ENCODE assay signal across 9 cellular contexts in genomic region chr11:102914238-102915043, GRCh38. TPM values are rescaled to one million over a fixed set of nuclear protein-coding genes. Genes with fewer than 3 reads are reported as not detected.
DNase-seq lines count a peak whose midpoint lies in the region; ATAC-seq, FAIRE-seq and TF ChIP-seq lines count a peak whose summit lies in the region.
"Had no signal": no experiment of that assay in that cellular context is flagged by ENCODE, and none has a peak within 500 bp of the region (broad histone marks: within the 10 kb centered on the region; RNA-seq: fewer than 3 reads in every experiment).

No MANE protein-coding gene starts in this region.

- H3F3A ChIP-seq in neural progenitor cell (ENCODE audit: low read depth), result peaks cover 27% of the 10 kb centered on the region

- TF ChIP-seq RAD21 in A549 (conservative IDR thresholded peaks at IDR 0.05 in 1 of 2, IDR thresholded peaks at IDR 0.05 in 1 of 2), result peak; percentile 42 to 47; a peak in 3 of 5 replicates

- POLR2A ChIA-PET in A549 (lab: Yijun Ruan, JAX), result no interaction called here
- POLR2A ChIA-PET in CD8-positive, alpha-beta memory T cell (lab: Charles Lee), result no interaction called here

- no peaks in the 10 kb centered on the region for H3K79me2 ChIP-seq in neural progenitor cell (ENCODE audit: low read depth)

- TF ChIP-seq CTCF in A549 (IDR thresholded peaks at IDR 0.05) (peak; percentile 47), GM12864 (IDR thresholded peaks at IDR 0.05; ENCODE audit: low read depth, low read length, missing control alignments) (peak; percentile 49), endothelial cell (IDR thresholded peaks at IDR 0.05; ENCODE audit: unreplicated experiment) (peak; percentile 59), neural progenitor cell (IDR thresholded peaks at IDR 0.05) (peak; percentile 70), vagina (IDR thresholded peaks at IDR 0.05) (peak in 1 of 3 experiments; percentile 38)

- H3K4me3 ChIP-seq in A549 (no peak overlapping the region), GM12864 (ENCODE audit: low read depth, low read length) (no peak overlapping the region), neural progenitor cell (no peak overlapping the region), vagina (no peak overlapping the region)
- H3K4me3 ChIP-seq in CD8-positive, alpha-beta memory T cell (ENCODE audit: low read length), result no peak overlapping the region

- H3K9me3 ChIP-seq in A549, result no peaks in the 10 kb centered on the region
- no peaks in the 10 kb centered on the region for H3K9me3 ChIP-seq in neural progenitor cell (ENCODE audit: low read depth)
- no peaks in the 10 kb centered on the region for H3K9me3 ChIP-seq in CD8-positive, alpha-beta memory T cell (ENCODE audit: low read length)
- H3K9me3 ChIP-seq in vagina, result no peaks in the 10 kb centered on the region

- TF ChIP-seq POLR2A in A549 (IDR thresholded peaks at IDR 0.05; ENCODE audit: low read length) (no peak), vagina (IDR thresholded peaks at IDR 0.05) (no peak)

- FAIRE-seq in A549 (lab: Jason Lieb, UNC), result no peak

- 31% methylated on average over 3 of the region's 3 CpGs for WGBS in A549 (ENCODE audit: missing lambda C conversion rate)

- H3K9ac ChIP-seq in neural progenitor cell, result no peak overlapping the region

- no peaks in the 10 kb centered on the region for H3K27me3 ChIP-seq in neural progenitor cell
- H3K27me3 ChIP-seq in CD8-positive, alpha-beta memory T cell (ENCODE audit: insufficient read depth, low read length, poor library complexity, severe bottlenecking), result no peaks in the 10 kb centered on the region
- H3K27me3 ChIP-seq in vagina, result no peaks in the 10 kb centered on the region

- H3K27ac ChIP-seq in A549 (no peak overlapping the region), neural progenitor cell (no peak overlapping the region), vagina (no peak overlapping the region)
- no peak overlapping the region for H3K27ac ChIP-seq in CD8-positive, alpha-beta memory T cell (ENCODE audit: low read depth, low read length)

- peak; percentile 18 to 23 for DNase-seq in A549 (ENCODE audit: low read depth in 1 of 2, low spot score in 1 of 2)
- DNase-seq in GM12864 (ENCODE audit: low read depth), result no peak
- DNase-seq in MV-4-11 (lab: John Stamatoyannopoulos, UW), result peak; percentile 8
- DNase-seq in endothelial cell (ENCODE audit: low spot score), result peak; percentile 21
- peak; percentile 51 for DNase-seq in neural progenitor cell (ENCODE audit: low spot score)
- no peak for DNase-seq in CD8-positive, alpha-beta memory T cell
- no peak for DNase-seq in vagina (ENCODE audit: extremely low spot score in 2 of 2)

- no peaks in the 10 kb centered on the region for H3K9me3 Mint-ChIP-seq in endothelial cell (ENCODE audit: unreplicated experiment)
- no peaks in the 10 kb centered on the region for H3K9me3 Mint-ChIP-seq in neural progenitor cell
- peaks cover 0 to under 1% (median 0%) of the 10 kb centered on the region in 5 donors for H3K9me3 Mint-ChIP-seq in CD8-positive, alpha-beta memory T cell
- H3K9me3 Mint-ChIP-seq: stimulated activated naive CD8-positive, alpha-beta T cell treated with anti-CD3 and anti-CD28 coated beads, Interleukin-15, Interleukin-2, amounts not matched to agents 100 ng/mL and 50 ng/mL, for 24 hours had no signal

- H3K4me3 Mint-ChIP-seq in endothelial cell (ENCODE audit: unreplicated experiment) (no peak overlapping the region), neural progenitor cell (no peak overlapping the region)
- no peak overlapping the region for H3K4me3 Mint-ChIP-seq in CD8-positive, alpha-beta memory T cell
- H3K4me3 Mint-ChIP-seq: stimulated activated naive CD8-positive, alpha-beta T cell treated with anti-CD3 and anti-CD28 coated beads, Interleukin-15, Interleukin-2, amounts not matched to agents 100 ng/mL and 50 ng/mL, for 24 hours had no signal

- no peaks in the 10 kb centered on the region for H3K36me3 Mint-ChIP-seq in endothelial cell (ENCODE audit: low read depth, unreplicated experiment)
- no peaks in the 10 kb centered on the region for H3K36me3 Mint-ChIP-seq in neural progenitor cell
- H3K36me3 Mint-ChIP-seq in CD8-positive, alpha-beta memory T cell, result peaks cover 0 to under 1% (median 0%) of the 10 kb centered on the region in 3 donors

- TF ChIP-seq EP300 in A549 (IDR thresholded peaks at IDR 0.05), result no peak

- ATAC-seq in A549, result peak; percentile 62 to 73; a peak in 5 of 6 replicates
- no peak for ATAC-seq in HG03196 (IDR thresholded peaks at IDR 0.05; ENCODE audit: unreplicated experiment)

- no peaks in the 10 kb centered on the region for H4K20me1 ChIP-seq in neural progenitor cell (ENCODE audit: low read depth)

- intact Hi-C loops in vagina (cut with DNase I), result no loop called here

- H3K4me1 Mint-ChIP-seq in endothelial cell (ENCODE audit: unreplicated experiment), result peaks cover 7% of the 10 kb centered on the region
- peaks cover 2% of the 10 kb centered on the region for H3K4me1 Mint-ChIP-seq in neural progenitor cell
- no peaks in the 10 kb centered on the region for H3K4me1 Mint-ChIP-seq in CD8-positive, alpha-beta memory T cell

- CTCF ChIA-PET in A549 (lab: Yijun Ruan, JAX), result interaction anchor here (0.6 to 2.5 kb wide), 18 partner anchors 8 to 181 kb away, joined by 3 to 14 read pairs (median 5); partner anchors contain the start of gene MMP10
- CTCF ChIA-PET in CD8-positive, alpha-beta memory T cell (lab: Charles Lee), result no interaction called here

- H3K27me3 Mint-ChIP-seq in endothelial cell (ENCODE audit: unreplicated experiment) (peaks cover 3% of the 10 kb centered on the region), neural progenitor cell (ENCODE audit: insufficient read depth, low read depth) (peaks cover 2% of the 10 kb centered on the region)
- peaks cover 7 to 9% of the 10 kb centered on the region in 2 donors for H3K27me3 Mint-ChIP-seq in CD8-positive, alpha-beta memory T cell

- no peaks in the 10 kb centered on the region for H3K4me1 ChIP-seq in A549
- H3K4me1 ChIP-seq in neural progenitor cell, result peaks cover 16% of the 10 kb centered on the region
- no peaks in the 10 kb centered on the region for H3K4me1 ChIP-seq in CD8-positive, alpha-beta memory T cell (ENCODE audit: insufficient read depth, low read length)
- no peaks in the 10 kb centered on the region for H3K4me1 ChIP-seq in vagina

- no peaks in the 10 kb centered on the region for H3K36me3 ChIP-seq in neural progenitor cell
- H3K36me3 ChIP-seq in CD8-positive, alpha-beta memory T cell (ENCODE audit: insufficient read depth, low read length), result no peaks in the 10 kb centered on the region
- no peaks in the 10 kb centered on the region for H3K36me3 ChIP-seq in vagina

- H3K4me2 ChIP-seq in A549 (no peak overlapping the region), neural progenitor cell (no peak overlapping the region)

- H3K27ac Mint-ChIP-seq in endothelial cell (ENCODE audit: unreplicated experiment) (no peak overlapping the region), neural progenitor cell (no peak overlapping the region)
- H3K27ac Mint-ChIP-seq in CD8-positive, alpha-beta memory T cell, result no peak overlapping the region
- H3K27ac Mint-ChIP-seq: stimulated activated naive CD8-positive, alpha-beta T cell treated with anti-CD3 and anti-CD28 coated beads, Interleukin-15, Interleukin-2, amounts not matched to agents 100 ng/mL and 50 ng/mL, for 24 hours had no signal

- peak overlapping the region; percentile 60 for H2AFZ ChIP-seq in neural progenitor cell (replicated peaks)

TF ChIP-seq in A549, 52 proteins besides CTCF, POLR2A, EP300 and RAD21:
- TF ChIP-seq ZNF302 (CRISPR knock-in tag; IDR thresholded peaks at IDR 0.05) (no peak), ESRRA (IDR thresholded peaks at IDR 0.05; ENCODE audit: borderline replicate concordance, low read length) (no peak), SMC3 (IDR thresholded peaks at IDR 0.05) (peak; percentile 51)
TF ChIP-seq in A549: peak in this region for 1.

RNA-seq across cellular contexts. Expression of gene MMP12, which starts 39.7 kb away (rescaled TPM):
- polyA plus RNA-seq in A549 (2011; rRNA removed) (not detected in 2 replicates), A549 (2017; fragmentation: RNase III; extraction: RNeasy Plus Mini Kit Qiagen cat#74134 plus additional on column Dnase treatment) (not detected in 3 replicates)
- not detected in 2 replicates for polyA plus RNA-seq in A549 (2012; cell fraction: cytosol; rRNA removed)
- polyA plus RNA-seq in A549 (2012; cell fraction: nucleus; rRNA removed), result not detected in 2 replicates
- not detected in 2 replicates for polyA minus RNA-seq in A549 (2011; rRNA and poly(A)+ RNA removed)
- total RNA-seq in endothelial cell (ENCODE audit: unreplicated experiment) (not detected), neural progenitor cell (ENCODE audit: low replicate concordance) (not detected in 2 replicates), vagina (not detected)
- not detected for total RNA-seq in CD8-positive, alpha-beta memory T cell
- not detected for polyA plus RNA-seq in CD8-positive, alpha-beta memory T cell

RNA-seq across cellular contexts. Expression of gene MMP13, which starts 41.1 kb away (rescaled TPM):
- polyA plus RNA-seq in A549 (2011; rRNA removed) (0.04 TPM in 1 of 2 replicates, not detected in the other), A549 (2017; fragmentation: RNase III; extraction: RNeasy Plus Mini Kit Qiagen cat#74134 plus additional on column Dnase treatment) (not detected in 3 replicates)
- polyA plus RNA-seq in A549 (2012; cell fraction: cytosol; rRNA removed), result not detected in 2 replicates
- not detected in 2 replicates for polyA plus RNA-seq in A549 (2012; cell fraction: nucleus; rRNA removed)
- polyA minus RNA-seq in A549 (2011; rRNA and poly(A)+ RNA removed), result not detected in 2 replicates
- total RNA-seq in endothelial cell (ENCODE audit: unreplicated experiment) (not detected), neural progenitor cell (ENCODE audit: low replicate concordance) (not detected in 2 replicates), vagina (0.98 TPM)
- not detected for total RNA-seq in CD8-positive, alpha-beta memory T cell
- polyA plus RNA-seq in CD8-positive, alpha-beta memory T cell, result not detected

Comparison
In these comparisons a context has a peak if more than half of its experiments do, and no peak if none do; other contexts are left out.
1. DNase-seq: peak in A549 (2 of 2), MV-4-11 (single experiment), endothelial cell (single experiment) and neural progenitor cell (single experiment); none in GM12864 (single experiment), CD8-positive, alpha-beta memory T cell (0 of 5) and vagina (0 of 2).